Comparison of ENCODE assay signal across 10 cellular contexts in the genomic region with DNA sequence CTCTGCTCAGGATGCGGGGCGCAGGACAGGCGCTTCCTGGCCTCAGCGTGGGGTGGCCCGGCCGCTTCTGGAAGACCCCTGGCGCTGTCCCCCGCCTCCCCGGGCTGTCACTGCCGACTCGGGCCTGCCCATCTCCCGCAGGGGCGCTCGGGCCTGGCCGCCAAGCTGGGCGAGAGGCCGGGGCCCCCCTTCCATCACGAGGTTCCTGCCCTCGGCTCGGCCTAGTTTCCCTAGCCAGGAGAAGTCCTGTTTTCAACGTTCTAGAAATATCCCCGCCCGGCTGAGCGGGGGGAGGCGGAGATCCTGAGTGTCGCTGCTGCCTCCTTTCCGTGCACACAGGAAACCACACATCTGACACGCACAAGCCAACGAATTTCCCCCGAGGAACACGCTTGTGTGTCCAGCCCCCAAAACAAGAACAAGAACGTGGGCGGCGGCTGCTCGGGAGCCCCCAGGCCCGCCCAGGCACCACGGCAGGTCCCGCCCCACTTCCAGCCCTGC. TPM values are rescaled to one million over a fixed set of nuclear protein-coding genes. Genes with fewer than 3 reads are reported as not detected.
DNase-seq lines count a peak whose midpoint lies in the region; ATAC-seq and TF ChIP-seq lines count a peak whose summit lies in the region.
"Had no signal": no experiment of that assay in that cellular context is flagged by ENCODE, and none has a peak within 500 bp of the region (broad histone marks: within the 10 kb centered on the region; RNA-seq: fewer than 3 reads in every experiment).

No MANE protein-coding gene starts in this region.

- POLR2A ChIA-PET in activated CD4-positive, alpha-beta T cell treated with anti-CD3 and anti-CD28 coated beads, Interleukin-2, amount 10 ng/mL, durations not matched to agents 7 days and 5 days (lab: Charles Lee), result no interaction called here

- H3K9me3 Mint-ChIP-seq in activated CD4-positive, alpha-beta T cell treated with anti-CD3 and anti-CD28 coated beads, Interleukin-2, amount 10 ng/mL, durations not matched to agents 7 days and 5 days, result peaks cover 2% of the 10 kb centered on the region

- peak overlapping the region; percentile 17 for H3K4me3 Mint-ChIP-seq in activated CD4-positive, alpha-beta T cell treated with anti-CD3 and anti-CD28 coated beads, Interleukin-2, amount 10 ng/mL, durations not matched to agents 7 days and 5 days

- peaks cover 3% of the 10 kb centered on the region for H3K4me1 Mint-ChIP-seq in activated CD4-positive, alpha-beta T cell treated with anti-CD3 and anti-CD28 coated beads, Interleukin-2, amount 10 ng/mL, durations not matched to agents 7 days and 5 days

- DNase-seq in GM20000 (ENCODE audit: low spot score) (peak; percentile 66), epidermal melanocyte (ENCODE audit: insufficient read length, low spot score) (peak; percentile 58), HuH-7.5 (ENCODE audit: low spot score) (no peak), HK-2 (ENCODE audit: unreplicated experiment) (no peak)
- DNase-seq in activated CD4-positive, alpha-beta T cell treated with anti-CD3 and anti-CD28 coated beads, Interleukin-2, amount 10 ng/mL, durations not matched to agents 7 days and 5 days, result peak; percentile 23
- DNase-seq in stimulated activated CD4-positive, alpha-beta T cell treated with anti-CD3 and anti-CD28 coated beads, Interleukin-4, amount 100 ng/mL, for 1 hour, result peak; percentile 36
- DNase-seq: EL, NCI-H510A had no signal

- no peak for TF ChIP-seq CTCF in GM20000 (IDR thresholded peaks at IDR 0.05; ENCODE audit: extremely low read depth, missing control alignments)

- H3K27ac Mint-ChIP-seq in activated CD4-positive, alpha-beta T cell treated with anti-CD3 and anti-CD28 coated beads, Interleukin-2, amount 10 ng/mL, durations not matched to agents 7 days and 5 days, result no peak overlapping the region

- H3K27me3 Mint-ChIP-seq in activated CD4-positive, alpha-beta T cell treated with anti-CD3 and anti-CD28 coated beads, Interleukin-2, amount 10 ng/mL, durations not matched to agents 7 days and 5 days, result peaks cover 32% of the 10 kb centered on the region

- H3K36me3 Mint-ChIP-seq in activated CD4-positive, alpha-beta T cell treated with anti-CD3 and anti-CD28 coated beads, Interleukin-2, amount 10 ng/mL, durations not matched to agents 7 days and 5 days (ENCODE audit: low read depth), result no peaks in the 10 kb centered on the region

- ATAC-seq in HG02763 (IDR thresholded peaks at IDR 0.05; ENCODE audit: unreplicated experiment) (no peak), HG03354 (IDR thresholded peaks at IDR 0.05; ENCODE audit: poor library complexity, severe bottlenecking, unreplicated experiment) (no peak)

- CTCF ChIA-PET in activated CD4-positive, alpha-beta T cell treated with anti-CD3 and anti-CD28 coated beads, Interleukin-2, amount 10 ng/mL, durations not matched to agents 7 days and 5 days (lab: Charles Lee), result interaction anchor here (1.5 kb wide), 1 partner anchor 21 kb away, joined by 3 read pairs; no protein-coding TSS in a partner anchor

RNA-seq across cellular contexts. Expression of gene AP5Z1, which starts 33.7 kb away (rescaled TPM):
- 10 to 100 TPM; 61.1 to 71.3 TPM for total RNA-seq in activated CD4-positive, alpha-beta T cell treated with anti-CD3 and anti-CD28 coated beads, Interleukin-2, amount 10 ng/mL, durations not matched to agents 7 days and 5 days

RNA-seq across cellular contexts. Expression of gene PAPOLB, which starts 52.7 kb away (rescaled TPM):
- under 1 TPM in 1 of 2 experiments, not detected in 1; 0.05 TPM for total RNA-seq in activated CD4-positive, alpha-beta T cell treated with anti-CD3 and anti-CD28 coated beads, Interleukin-2, amount 10 ng/mL, durations not matched to agents 7 days and 5 days

Comparison
In these comparisons a context has a peak if more than half of its experiments do, and no peak if none do; other contexts are left out.
1. DNase-seq: peak in GM20000 (single experiment), activated CD4-positive, alpha-beta T cell treated with anti-CD3 and anti-CD28 coated beads, Interleukin-2, amount 10 ng/mL, durations not matched to agents 7 days and 5 days (single experiment), epidermal melanocyte (single experiment) and stimulated activated CD4-positive, alpha-beta T cell treated with anti-CD3 and anti-CD28 coated beads, Interleukin-4, amount 100 ng/mL, for 1 hour (single experiment); none in HuH-7.5 (single experiment) and HK-2 (single experiment).